In the genomic region with DNA sequence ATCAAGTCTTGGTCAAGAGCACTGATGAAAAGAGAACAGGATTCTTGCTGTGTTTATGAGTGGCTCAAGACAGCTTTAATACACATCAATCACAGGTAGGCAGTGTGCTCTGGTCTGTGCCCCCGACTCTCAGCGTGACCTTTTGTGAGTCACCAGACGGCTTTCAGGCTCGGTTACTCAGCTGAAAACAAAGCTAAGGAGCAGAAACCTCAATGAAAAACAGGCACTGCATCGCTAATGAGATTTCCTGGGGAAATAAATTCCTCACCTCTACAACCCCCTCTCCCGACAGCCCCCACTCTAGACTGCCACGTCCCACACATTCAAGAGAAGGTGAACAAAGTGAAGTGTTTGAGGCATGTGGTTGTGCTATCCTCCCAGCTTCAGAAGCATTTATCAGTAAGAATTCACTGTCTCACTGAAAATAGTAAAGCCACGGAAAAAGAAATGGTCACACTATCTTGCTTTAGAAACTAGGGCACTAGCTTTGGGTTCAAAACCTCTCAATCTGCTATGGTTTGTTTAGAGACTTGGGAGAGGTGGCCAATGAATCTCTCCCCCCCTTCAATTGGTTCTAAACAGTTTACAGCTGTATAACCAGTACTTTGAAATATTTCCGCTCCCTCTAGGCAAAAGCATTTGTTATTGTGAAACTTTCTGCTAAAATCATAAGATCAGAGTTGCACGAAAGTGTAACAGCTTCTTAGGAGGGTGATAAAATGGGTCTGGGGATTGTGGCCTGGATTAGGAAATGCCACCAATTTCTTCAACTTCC, we compare ENCODE assay signal across 9 cellular contexts.
DNase-seq lines count a peak whose midpoint lies in the region; ATAC-seq and TF ChIP-seq lines count a peak whose summit lies in the region.
"Had no signal": no experiment of that assay in that cellular context is flagged by ENCODE, and none has a peak within 500 bp of the region (broad histone marks: within the 10 kb centered on the region; RNA-seq: fewer than 3 reads in every experiment).

No MANE protein-coding gene starts in this region.

- CTCF ChIA-PET in mammary epithelial cell (lab: Charles Lee; ENCODE audit: low non-redundant PET): no interaction called here

- no peaks in the 10 kb centered on the region for H3K4me1 ChIP-seq in mammary epithelial cell (ENCODE audit: insufficient read depth, low read length)
- H3K4me1 ChIP-seq in lung (ENCODE audit: control insufficient read depth in 2 of 2, insufficient read depth in 2 of 2, low read length in 2 of 2): no peaks in the 10 kb centered on the region
- H3K4me1 ChIP-seq in body of pancreas: no peaks in the 10 kb centered on the region

- no peaks in the 10 kb centered on the region for H3K79me2 ChIP-seq in mammary epithelial cell (ENCODE audit: insufficient read depth, low read length)

- TF ChIP-seq POLR2A in body of pancreas (IDR thresholded peaks at IDR 0.05) (no peak), erythroblast (IDR thresholded peaks at IDR 0.05; ENCODE audit: low read length) (no peak)

- H4K20me1 ChIP-seq in mammary epithelial cell (ENCODE audit: insufficient read depth, low read length): no peaks in the 10 kb centered on the region

- DNase-seq in COLO668 (lab: John Stamatoyannopoulos, UW; ENCODE audit: unreplicated experiment) (peak; percentile 51), mammary epithelial cell (peak; percentile 16), lung (ENCODE audit: low spot score) (no peak), body of pancreas (no peak), C1 segment of cervical spinal cord (lab: John Stamatoyannopoulos, UW) (no peak), erythroblast (lab: John Stamatoyannopoulos, UW) (no peak)
- no peak for DNase-seq in stimulated activated CD4-positive, alpha-beta T cell treated with anti-CD3 and anti-CD28 coated beads, Interleukin-12 subunit alpha, Interleukin-12 subunit beta, amount 100 ng/mL, for 4 hours
- DNase-seq: midbrain had no signal

- H3K9ac ChIP-seq in mammary epithelial cell (ENCODE audit: insufficient read depth, low read length): no peak overlapping the region

- ATAC-seq in lung (ENCODE audit: insufficient read depth, low FRiP score): peak; percentile 72
- ATAC-seq in body of pancreas: no peak

- no peak overlapping the region for H3K4me2 ChIP-seq in mammary epithelial cell (ENCODE audit: insufficient read depth, low read depth, low read length)

- peak; percentile 42; the same call in 1 of the 2 replicates for TF ChIP-seq EP300 in Ishikawa (IDR thresholded peaks at IDR 0.05; ENCODE audit: borderline replicate concordance)

- intact Hi-C loops in mammary epithelial cell (cut with micrococcal nuclease) (no loop called here), body of pancreas (cut with DNase I) (no loop called here)

- dilution Hi-C loops in mammary epithelial cell (cut with HindIII; ENCODE audit: low sequenced_read_pairs): loop anchor here (5.0 kb wide), 1 partner anchor 44 kb away; no protein-coding TSS in a partner anchor

- H3K27ac ChIP-seq in mammary epithelial cell (ENCODE audit: insufficient read depth, low read depth, low read length) (no peak overlapping the region), lung (ENCODE audit: low read depth in 1 of 2, low read length in 1 of 2) (no peak overlapping the region), body of pancreas (no peak overlapping the region)

- H3K4me3 ChIP-seq in mammary epithelial cell (replicated peaks in 1 of 3; ENCODE audit: insufficient read depth in 1 of 3, low read depth in 2 of 3, low read length in 3 of 3) (no peak overlapping the region), lung (no peak overlapping the region), body of pancreas (no peak overlapping the region)

- no peaks in the 10 kb centered on the region for H3K27me3 ChIP-seq in mammary epithelial cell (ENCODE audit: insufficient read depth, low read length)
- H3K27me3 ChIP-seq in lung (ENCODE audit: control insufficient read depth, insufficient read depth): no peaks in the 10 kb centered on the region
- no peaks in the 10 kb centered on the region for H3K27me3 ChIP-seq in body of pancreas

- no TSS peak for BruUV-seq in mammary epithelial cell (replicated peaks; lab: Mats Ljungman, UMichigan)

- TF ChIP-seq CTCF in mammary epithelial cell (conservative IDR thresholded peaks at IDR 0.05 in 1 of 2, IDR thresholded peaks at IDR 0.05 in 1 of 2; ENCODE audit: extremely low read depth in 1 of 2, insufficient read depth in 1 of 2, low read depth in 1 of 2, low read length in 2 of 2) (no peak), lung (IDR thresholded peaks at IDR 0.05; ENCODE audit: control extremely low read depth, extremely low read depth) (no peak), body of pancreas (IDR thresholded peaks at IDR 0.05) (no peak)

- no peaks in the 10 kb centered on the region for H3K9me3 ChIP-seq in mammary epithelial cell (replicated peaks; ENCODE audit: insufficient read depth, low read length)
- H3K9me3 ChIP-seq in lung (ENCODE audit: control insufficient read depth in 2 of 2, insufficient read depth in 1 of 2, low read length in 1 of 2): no peaks in the 10 kb centered on the region
- no peaks in the 10 kb centered on the region for H3K9me3 ChIP-seq in body of pancreas

- H3K36me3 ChIP-seq in mammary epithelial cell (ENCODE audit: insufficient read depth, low read length) (no peaks in the 10 kb centered on the region), lung (ENCODE audit: control insufficient read depth in 2 of 2, insufficient read depth in 2 of 2, low read length in 2 of 2) (no peaks in the 10 kb centered on the region), body of pancreas (replicated peaks in 1 of 2; ENCODE audit: insufficient read depth in 1 of 2, low read depth in 2 of 2) (no peaks in the 10 kb centered on the region)

- 69% methylated on average over 8 of the region's 10 CpGs for WGBS in mammary epithelial cell (ENCODE audit: low coverage, missing lambda C conversion rate)
- 47 to 58% methylated on average over 10 of the region's 10 CpGs for WGBS in lung, 2 donors
- WGBS in body of pancreas, 2 donors: 67 to 69% methylated on average over 10 of the region's 10 CpGs

- peak overlapping the region; percentile 35 for H2AFZ ChIP-seq in mammary epithelial cell (ENCODE audit: low read depth, low read length)

- in situ Hi-C loops in mammary epithelial cell (cut with MboI; ENCODE audit: low sequenced_read_pairs in 2 of 2): no loop called here

- no peak for TF ChIP-seq RAD21 in Ishikawa (IDR thresholded peaks at IDR 0.05; ENCODE audit: low read depth)

TF ChIP-seq in Ishikawa, 13 proteins besides CTCF, POLR2A, EP300 and RAD21:
- no peak for TF ChIP-seq MAX (IDR thresholded peaks at IDR 0.05)
- TF ChIP-seq TCF12 (IDR thresholded peaks at IDR 0.05; ENCODE audit: low read depth): peak; percentile 86
- peak; percentile 75 for TF ChIP-seq CEBPB (IDR thresholded peaks at IDR 0.05)
- TF ChIP-seq YY1 (IDR thresholded peaks at IDR 0.05; ENCODE audit: low read depth): no peak
- TF ChIP-seq TAF1 (IDR thresholded peaks at IDR 0.05; ENCODE audit: low read depth): no peak
- TF ChIP-seq NFIC (IDR thresholded peaks at IDR 0.05): peak; percentile 69
- TF ChIP-seq, protein P1, sequence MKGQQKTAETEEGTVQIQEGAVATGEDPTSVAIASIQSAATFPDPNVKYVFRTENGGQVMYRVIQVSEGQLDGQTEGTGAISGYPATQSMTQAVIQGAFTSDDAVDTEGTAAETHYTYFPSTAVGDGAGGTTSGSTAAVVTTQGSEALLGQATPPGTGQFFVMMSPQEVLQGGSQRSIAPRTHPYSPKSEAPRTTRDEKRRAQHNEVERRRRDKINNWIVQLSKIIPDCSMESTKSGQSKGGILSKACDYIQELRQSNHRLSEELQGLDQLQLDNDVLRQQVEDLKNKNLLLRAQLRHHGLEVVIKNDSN (IDR thresholded peaks at IDR 0.05): no peak
- no peak for TF ChIP-seq REST (IDR thresholded peaks at IDR 0.05; ENCODE audit: low read depth)
- TF ChIP-seq EGR1 (IDR thresholded peaks at IDR 0.05): no peak
- no peak for TF ChIP-seq ZBTB7A (IDR thresholded peaks at IDR 0.05; ENCODE audit: low read depth)
- peak; percentile 61 for TF ChIP-seq TEAD4 (IDR thresholded peaks at IDR 0.05)
TF ChIP-seq in Ishikawa: peak in this region for 4.

Comparison
In these comparisons a context has a peak if more than half of its experiments do, and no peak if none do; other contexts are left out.
1. DNase-seq: peak in COLO668 (single experiment) and mammary epithelial cell (single experiment); none in lung (single experiment), body of pancreas (0 of 4), stimulated activated CD4-positive, alpha-beta T cell treated with anti-CD3 and anti-CD28 coated beads, Interleukin-12 subunit alpha, Interleukin-12 subunit beta, amount 100 ng/mL, for 4 hours (single experiment), C1 segment of cervical spinal cord (0 of 14) and erythroblast (0 of 2).